In genomic region chr5:82334085-82334680, GRCh38 we compare ENCODE assay signal across 17 cellular contexts. TPM values are rescaled to one million over a fixed set of nuclear protein-coding genes. Genes with fewer than 3 reads are reported as not detected.
A peak's percentile ranks its signal among the peaks of the same experiment; 100 is the strongest.
DNase-seq lines count a peak whose midpoint lies in the region; ATAC-seq and TF ChIP-seq lines count a peak whose summit lies in the region.
"Had no signal": no experiment of that assay in that cellular context is flagged by ENCODE, and none has a peak within 500 bp of the region (broad histone marks: within the 10 kb centered on the region; RNA-seq: fewer than 3 reads in every experiment).

No MANE protein-coding gene starts in this region.

- H4K12ac ChIP-seq in trophoblast cell (ENCODE audit: low read depth, low read length): no peak overlapping the region

- H3K9ac ChIP-seq in trophoblast cell (ENCODE audit: low read length): no peak overlapping the region

- H4K8ac ChIP-seq in trophoblast cell (ENCODE audit: low read depth, low read length): no peak overlapping the region

- 51 to 75% (median 57%) methylated on average over 4 of the region's 4 CpGs for WGBS in heart left ventricle, 4 donors
- no CpG with 5 or more reads among the region's 4 CpGs for WGBS in trophoblast cell (ENCODE audit: extremely low coverage, insufficient coverage, insufficient read length)
- 20 to 23% methylated on average over 4 of the region's 4 CpGs for WGBS in aorta, 2 donors

- H3K27ac ChIP-seq in cardiac muscle cell (peak overlapping the region; percentile 100), heart left ventricle (peak overlapping the region; percentile 9 to 92 (median 66)), trophoblast cell (ENCODE audit: low read depth, low read length) (peak overlapping the region; percentile 87), aorta (ENCODE audit: low read depth in 1 of 2, low read length in 2 of 2) (peak overlapping the region; percentile 98 to 100)
- H3K27ac ChIP-seq: C4-2B, foreskin keratinocyte had no signal

- H3K79me1 ChIP-seq in trophoblast cell (ENCODE audit: low read length): peaks cover 8% of the 10 kb centered on the region

- H2BK5ac ChIP-seq in trophoblast cell (ENCODE audit: low read depth, low read length, poor library complexity): no peak overlapping the region

- no peak for TF ChIP-seq POLR2A in heart left ventricle (IDR thresholded peaks at IDR 0.05)

- H3K79me2 ChIP-seq in trophoblast cell (ENCODE audit: control insufficient read depth, insufficient read depth, low read length, poor library complexity): no peaks in the 10 kb centered on the region

- H3K4me3 ChIP-seq in cardiac muscle cell (no peak overlapping the region), heart left ventricle (no peak overlapping the region), trophoblast cell (ENCODE audit: low read depth, low read length) (no peak overlapping the region), aorta (ENCODE audit: low read length in 2 of 2) (no peak overlapping the region), HAP-1 (no peak overlapping the region)
- H3K4me3 ChIP-seq: adrenal gland had no signal

- peak overlapping the region; percentile 19 for H3K4me2 ChIP-seq in trophoblast cell (ENCODE audit: low read length)

- no peaks in the 10 kb centered on the region for H3K36me3 ChIP-seq in cardiac muscle cell
- H3K36me3 ChIP-seq in heart left ventricle: no peaks in the 10 kb centered on the region
- no peaks in the 10 kb centered on the region for H3K36me3 ChIP-seq in trophoblast cell (ENCODE audit: control insufficient read depth in 1 of 2, insufficient read depth in 2 of 2, low read length in 2 of 2)
- H3K36me3 ChIP-seq in aorta (ENCODE audit: control insufficient read depth in 1 of 2, insufficient read depth in 2 of 2, low read length in 1 of 2): no peaks in the 10 kb centered on the region
- no peaks in the 10 kb centered on the region for H3K36me3 ChIP-seq in HAP-1 (replicated peaks)
- H3K36me3 ChIP-seq: adrenal gland had no signal

- H3K4me1 ChIP-seq in cardiac muscle cell (ENCODE audit: low read depth) (peaks cover 61% of the 10 kb centered on the region), heart left ventricle (peaks cover 0 to 77% (median 14%) of the 10 kb centered on the region in 12 donors), trophoblast cell (ENCODE audit: control insufficient read depth in 1 of 2, insufficient read depth in 2 of 2, low read length in 2 of 2) (peaks cover 4 to 14% of the 10 kb centered on the region in 2 experiments), aorta (ENCODE audit: control insufficient read depth in 1 of 2, insufficient read depth in 2 of 2, low read length in 2 of 2) (peaks cover 9 to 13% of the 10 kb centered on the region in 2 donors), HAP-1 (no peaks in the 10 kb centered on the region)

- intact Hi-C loops in cardiac septum (cut with DNase I) (loop anchor here (2.0 to 10.0 kb wide), 2 partner anchors 21 to 1071 kb away; no protein-coding TSS in a partner anchor), heart left ventricle (cut with DNase I) (no loop called here), aorta (cut with DNase I) (no loop called here)

- no peak overlapping the region for H3K23ac ChIP-seq in trophoblast cell (ENCODE audit: low read length)

- H3K9me3 ChIP-seq in cardiac muscle cell (ENCODE audit: low read depth) (no peaks in the 10 kb centered on the region), heart left ventricle (no peaks in the 10 kb centered on the region), trophoblast cell (ENCODE audit: insufficient read depth, low read depth, low read length) (no peaks in the 10 kb centered on the region), aorta (ENCODE audit: control insufficient read depth, low read length) (no peaks in the 10 kb centered on the region), HAP-1 (no peaks in the 10 kb centered on the region)
- H3K9me3 ChIP-seq: adrenal gland had no signal

- no peak overlapping the region for H3K18ac ChIP-seq in trophoblast cell (ENCODE audit: low read length)

- DNase-seq in cardiac muscle cell (ENCODE audit: low read depth in 1 of 2, low spot score in 1 of 2) (peak in 1 of 2 donors; percentile 33), cardiac septum (ENCODE audit: low spot score) (no peak), heart left ventricle (no peak), trophoblast cell (no peak), aorta (no peak), HAP-1 (ENCODE audit: low spot score in 2 of 2) (no peak)
- DNase-seq: activated CD4-positive, alpha-beta T cell treated with anti-CD3 and anti-CD28 coated beads for 48 hours; adrenal gland; DMS 273 treated with DMSO at 0.1 percent for 48 hours; foreskin keratinocyte; left colon; NCI-H1436 treated with DMSO at 0.1 percent for 48 hours; NCI-H774; occipital lobe had no signal

- no peak overlapping the region for H3K4ac ChIP-seq in trophoblast cell (ENCODE audit: low read depth, low read length)

- in situ Hi-C loops in HAP-1 (cut with MboI; ENCODE audit: low sequenced_read_pairs): no loop called here

- no peak overlapping the region for H2BK12ac ChIP-seq in trophoblast cell (ENCODE audit: low read length)

- H3K14ac ChIP-seq in trophoblast cell (ENCODE audit: low read length): no peak overlapping the region

- ATAC-seq in heart left ventricle: peak in 1 of 4 donors; percentile 5
- ATAC-seq in aorta (ENCODE audit: low FRiP score): no peak
- no peak for ATAC-seq in HG02642 (IDR thresholded peaks at IDR 0.05; ENCODE audit: poor library complexity, unreplicated experiment)
- no peak for ATAC-seq in HG03378 (IDR thresholded peaks at IDR 0.05; ENCODE audit: unreplicated experiment)
- ATAC-seq: foreskin keratinocyte, left colon had no signal

- no peaks in the 10 kb centered on the region for H3K27me3 ChIP-seq in cardiac muscle cell
- no peaks in the 10 kb centered on the region for H3K27me3 ChIP-seq in heart left ventricle
- H3K27me3 ChIP-seq in trophoblast cell (ENCODE audit: insufficient read depth, low read length): no peaks in the 10 kb centered on the region
- H3K27me3 ChIP-seq in aorta (ENCODE audit: control insufficient read depth in 1 of 2, insufficient read depth in 2 of 2, low read length in 1 of 2): no peaks in the 10 kb centered on the region
- no peaks in the 10 kb centered on the region for H3K27me3 ChIP-seq in HAP-1 (ENCODE audit: low read depth)
- H3K27me3 ChIP-seq: adrenal gland had no signal

- no peak overlapping the region for H2AFZ ChIP-seq in trophoblast cell (ENCODE audit: insufficient read depth, low read length, poor library complexity)

- H2AK5ac ChIP-seq in trophoblast cell (ENCODE audit: low read length): no peak overlapping the region

- H4K91ac ChIP-seq in trophoblast cell (ENCODE audit: low read depth, low read length): no peak overlapping the region

- H2BK120ac ChIP-seq in trophoblast cell (ENCODE audit: insufficient read depth, low read length, poor library complexity): no peak overlapping the region

- no peak for TF ChIP-seq CTCF in cardiac muscle cell (IDR thresholded peaks at IDR 0.05; ENCODE audit: low read depth, low read length)
- no peak for TF ChIP-seq CTCF in heart left ventricle (IDR thresholded peaks at IDR 0.05)

RNA-seq across cellular contexts. Expression of gene RPS23, which starts 56.0 kb away (rescaled TPM):
- 1,239 and 1,612 TPM in 2 replicates for total RNA-seq in cardiac muscle cell
- polyA plus RNA-seq in cardiac muscle cell: 702 and 842 TPM in 2 replicates
- total RNA-seq in cardiac septum: 784 TPM
- total RNA-seq in heart left ventricle: 1,000 to 10,000 TPM in 7 of 9 donors, 100 to 1,000 TPM in 2; 969 to 1,672 (median 1,220) TPM
- 1,000 to 10,000 TPM; 1,640 to 2,612 TPM for polyA plus RNA-seq in heart left ventricle
- 2,650 and 2,725 TPM in 2 replicates for polyA plus RNA-seq in trophoblast cell (2013)
- total RNA-seq in aorta: 1,000 to 10,000 TPM; 1,494 to 1,499 TPM
- polyA plus RNA-seq in aorta: 1,000 to 10,000 TPM; 4,681 to 7,405 TPM
